28 cellular contexts compared by ENCODE assay signal in the genomic region with DNA sequence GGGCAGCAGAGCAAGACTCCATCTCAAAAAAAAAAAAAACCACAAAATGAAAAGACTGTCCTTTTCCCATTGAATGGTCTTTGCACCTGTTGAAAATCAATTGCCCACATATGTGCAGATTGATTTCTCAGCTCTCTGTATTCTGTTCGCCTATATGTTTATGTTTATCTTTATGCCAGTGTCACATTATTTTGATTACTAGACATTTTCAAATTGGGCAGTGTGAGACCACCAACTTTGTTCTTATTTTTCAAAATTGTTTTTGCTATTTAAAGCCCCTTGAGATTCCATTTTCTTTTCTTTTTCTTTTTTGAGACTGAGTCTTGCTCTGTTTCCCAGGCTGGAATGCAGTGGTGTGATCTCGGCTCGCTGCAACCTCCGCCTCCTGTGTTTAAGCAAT.
"Had no signal": no experiment of that assay in that cellular context is flagged by ENCODE, and none has a peak within 500 bp of the region (broad histone marks: within the 10 kb centered on the region; RNA-seq: fewer than 3 reads in every experiment).

No MANE protein-coding gene starts in this region.

- H3K9me3 ChIP-seq: neutrophil, ovary, stomach, testis, thyroid gland, transverse colon, upper lobe of left lung had no signal

- H3K4me1 ChIP-seq: neural progenitor cell, right atrium auricular region, testis, thyroid gland had no signal

- H3K27me3 ChIP-seq: heart right ventricle, hepatocyte, neural progenitor cell, neutrophil, ovary, right atrium auricular region, stomach, testis, thyroid gland, transverse colon, upper lobe of left lung had no signal

- H3K4me2 ChIP-seq: hepatocyte, neural progenitor cell had no signal

- H2AFZ ChIP-seq: hepatocyte, neural progenitor cell had no signal

- H3K4me3 Mint-ChIP-seq: mesothelial cell of epicardium, naive B cell, natural killer cell, nephron progenitor cell, neural progenitor cell had no signal

- H3K9me3 Mint-ChIP-seq: natural killer cell had no signal

- ATAC-seq: heart right ventricle, natural killer cell, sciatic nerve had no signal

- H3K4me1 Mint-ChIP-seq: mesothelial cell of epicardium, nephron progenitor cell, neural progenitor cell had no signal

- H3K36me3 Mint-ChIP-seq: natural killer cell had no signal

- H3K4me3 ChIP-seq: heart right ventricle, hepatocyte, left ventricle myocardium inferior, lung, neural progenitor cell, ovary, right atrium auricular region, skin epidermis, stomach, testis, thyroid gland, transverse colon, upper lobe of left lung had no signal

- H3K36me3 ChIP-seq: neural progenitor cell, neutrophil, ovary, right atrium auricular region, thyroid gland, transverse colon, upper lobe of left lung had no signal

- H3K27me3 Mint-ChIP-seq: naive B cell, progenitor cell of endocrine pancreas had no signal

- H3K27ac ChIP-seq: heart right ventricle, hepatocyte, left ventricle myocardium inferior, neural progenitor cell, neutrophil, ovary, right atrium auricular region, skin epidermis, stomach, testis, thyroid gland, transverse colon, upper lobe of left lung had no signal

- FAIRE-seq: urothelium cell line had no signal

- H3K27ac Mint-ChIP-seq: mesothelial cell of epicardium, natural killer cell, nephron progenitor cell, neural progenitor cell, progenitor cell of endocrine pancreas had no signal

- DNase-seq: heart right ventricle; islet precursor cell; left ventricle myocardium inferior; mesendoderm; naive B cell; natural killer cell; nephron progenitor cell; ovary; stimulated activated CD4-positive, alpha-beta T cell treated with anti-CD3 and anti-CD28 coated beads, Interleukin-12 subunit alpha, Interleukin-12 subunit beta, amount 100 ng/mL, for 4 hours; stimulated activated CD4-positive, alpha-beta T cell treated with anti-CD3 and anti-CD28 coated beads, Interleukin-15, amount 100 ng/mL, for 24 hours; stimulated activated CD4-positive, alpha-beta T cell treated with anti-CD3 and anti-CD28 coated beads, Interleukin-2, amount 100 ng/mL, for 24 hours; stimulated activated CD4-positive, alpha-beta T cell treated with anti-CD3 and anti-CD28 coated beads, Interleukin-4, amount 100 ng/mL, for 1 hour; stimulated activated naive CD4-positive, alpha-beta T cell; stomach; testis; thyroid gland; transverse colon; upper lobe of left lung had no signal

- H3K9ac ChIP-seq: neural progenitor cell had no signal
